ENCODE assay signal across 1 cellular context in the genomic region with DNA sequence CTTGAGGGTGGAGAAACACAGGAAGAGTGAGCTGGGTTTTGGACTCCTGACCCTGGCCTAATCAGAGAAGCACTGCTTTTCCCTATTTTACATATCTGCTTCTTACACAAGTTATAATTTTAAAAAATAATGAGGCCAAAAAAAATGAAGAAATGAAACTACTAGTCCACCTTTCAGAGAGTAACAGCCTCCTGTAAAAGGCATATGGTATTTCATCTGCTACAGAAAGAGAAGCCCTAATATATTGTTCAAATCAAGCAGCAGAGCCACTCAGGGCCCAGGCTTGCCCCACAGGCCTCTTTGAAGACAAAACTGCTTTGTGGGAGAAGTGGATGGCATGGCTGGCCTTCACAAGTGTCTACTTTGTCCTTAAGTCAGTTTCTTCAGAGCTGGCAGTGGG.
TF ChIP-seq lines count a peak whose summit lies in the region.

No MANE protein-coding gene starts in this region.

TF ChIP-seq in A549, 52 proteins besides CTCF, POLR2A, EP300 and RAD21 (continued from another document):
- TF ChIP-seq, protein P1, sequence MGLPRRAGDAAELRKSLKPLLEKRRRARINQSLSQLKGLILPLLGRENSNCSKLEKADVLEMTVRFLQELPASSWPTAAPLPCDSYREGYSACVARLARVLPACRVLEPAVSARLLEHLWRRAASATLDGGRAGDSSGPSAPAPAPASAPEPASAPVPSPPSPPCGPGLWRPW (IDR thresholded peaks at IDR 0.05): no peak
- TF ChIP-seq FOSB (CRISPR knock-in tag; IDR thresholded peaks at IDR 0.05) (no peak), HOXB13 (CRISPR knock-in tag; IDR thresholded peaks at IDR 0.05; ENCODE audit: low read depth) (no peak), ESRRA (IDR thresholded peaks at IDR 0.05; ENCODE audit: borderline replicate concordance, low read length) (no peak), RFX5 (IDR thresholded peaks at IDR 0.05) (no peak), ATOH8 (CRISPR knock-in tag; IDR thresholded peaks at IDR 0.05; ENCODE audit: low read depth) (no peak)
- TF ChIP-seq, protein P2, sequence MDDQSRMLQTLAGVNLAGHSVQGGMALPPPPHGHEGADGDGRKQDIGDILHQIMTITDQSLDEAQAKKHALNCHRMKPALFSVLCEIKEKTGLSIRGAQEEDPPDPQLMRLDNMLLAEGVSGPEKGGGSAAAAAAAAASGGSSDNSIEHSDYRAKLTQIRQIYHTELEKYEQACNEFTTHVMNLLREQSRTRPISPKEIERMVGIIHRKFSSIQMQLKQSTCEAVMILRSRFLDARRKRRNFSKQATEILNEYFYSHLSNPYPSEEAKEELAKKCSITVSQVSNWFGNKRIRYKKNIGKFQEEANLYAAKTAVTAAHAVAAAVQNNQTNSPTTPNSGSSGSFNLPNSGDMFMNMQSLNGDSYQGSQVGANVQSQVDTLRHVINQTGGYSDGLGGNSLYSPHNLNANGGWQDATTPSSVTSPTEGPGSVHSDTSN (IDR thresholded peaks at IDR 0.05): no peak
